8 cellular contexts compared by ENCODE assay signal in the genomic region with DNA sequence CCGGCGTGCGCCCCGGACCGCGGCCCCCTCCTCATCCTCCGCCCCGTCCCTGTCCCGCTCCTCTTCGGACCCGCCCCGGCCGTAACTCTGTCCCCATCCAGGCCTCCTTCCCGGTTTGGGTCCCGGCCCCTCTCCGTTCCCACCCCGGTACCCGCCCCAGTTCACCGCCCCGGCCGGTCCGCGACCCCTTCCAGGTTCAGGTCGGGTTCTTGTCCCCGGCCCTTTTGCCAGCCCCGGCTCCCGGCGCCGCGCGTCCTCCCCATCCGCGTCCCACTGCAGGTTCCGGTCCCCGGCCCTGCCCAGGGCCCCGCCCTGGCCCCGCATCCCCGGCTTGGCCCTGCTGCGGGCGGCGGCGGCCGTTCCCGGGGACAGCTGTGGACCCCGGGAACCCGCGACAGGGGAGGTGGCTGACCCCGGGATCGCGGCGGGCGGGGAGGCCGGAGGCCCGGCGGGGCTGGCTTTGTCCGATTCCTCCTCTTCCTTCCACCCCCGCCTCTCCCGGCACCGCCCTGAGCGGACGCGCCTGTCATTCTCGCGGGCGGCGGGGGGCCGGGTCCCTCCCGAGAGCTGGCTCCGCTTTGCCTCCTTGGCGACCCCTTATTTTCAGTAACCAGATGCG. TPM values are rescaled to one million over a fixed set of nuclear protein-coding genes. Genes with fewer than 3 reads are reported as not detected.
A peak's percentile ranks its signal among the peaks of the same experiment; 100 is the strongest.
DNase-seq lines count a peak whose midpoint lies in the region; ATAC-seq and TF ChIP-seq lines count a peak whose summit lies in the region.

No MANE protein-coding gene starts in this region.

- no peaks in the 10 kb centered on the region for H3K27me3 ChIP-seq in BLaER1 treated with 17β-estradiol and CSF1 and Interleukin-3, amounts not matched to agents 10 nM and 100 nM
- H3K27me3 ChIP-seq in HL-60 (ENCODE audit: insufficient read depth, poor library complexity, severe bottlenecking) (no peaks in the 10 kb centered on the region), mesenchymal stem cell (ENCODE audit: control insufficient read depth in 1 of 2, insufficient read depth in 1 of 2, low read length in 2 of 2) (no peaks in the 10 kb centered on the region)

- peak overlapping the region; percentile 96 to 99 for H3K4ac ChIP-seq in mesenchymal stem cell (ENCODE audit: low read depth in 1 of 2, low read length in 2 of 2)

- peak overlapping the region; percentile 99 for H4K91ac ChIP-seq in mesenchymal stem cell (ENCODE audit: low read length)

- peaks cover 54 to 81% (median 68%) of the 10 kb centered on the region in 10 experiments for H3K4me1 ChIP-seq in BLaER1 treated with 17β-estradiol and CSF1 and Interleukin-3, amounts not matched to agents 10 nM and 100 nM
- H3K4me1 ChIP-seq in mesenchymal stem cell (ENCODE audit: control insufficient read depth, insufficient read depth, low read depth, low read length): peaks cover 27% of the 10 kb centered on the region

- peak overlapping the region; percentile 72 for H2AFZ ChIP-seq in mesenchymal stem cell (ENCODE audit: low read depth, low read length)

- peak overlapping the region; percentile 63 for H2BK5ac ChIP-seq in mesenchymal stem cell (ENCODE audit: low read depth, low read length, poor library complexity, severe bottlenecking)

- no peaks in the 10 kb centered on the region for H3K9me3 ChIP-seq in BLaER1 treated with 17β-estradiol and CSF1 and Interleukin-3, amounts not matched to agents 10 nM and 100 nM (replicated peaks in 1 of 11)
- no peaks in the 10 kb centered on the region for H3K9me3 ChIP-seq in mesenchymal stem cell (ENCODE audit: control insufficient read depth, low read length)

- H3K14ac ChIP-seq in mesenchymal stem cell (ENCODE audit: low read length in 2 of 2): peak overlapping the region in 1 of 2 experiments; percentile 99

- H3K27ac Mint-ChIP-seq in stimulated activated naive B cell treated with anti-CD40 and anti-IgM and Interleukin-4, amounts not matched to agents 10 μg/mL and 1 μg/mL and 100 μg/mL, for 72 hours: peak overlapping the region; percentile 86

- H3K9me3 Mint-ChIP-seq in stimulated activated naive B cell treated with anti-CD40 and anti-IgM and Interleukin-4, amounts not matched to agents 10 μg/mL and 1 μg/mL and 100 μg/mL, for 72 hours: no peaks in the 10 kb centered on the region

- 1% methylated on average over 63 of the region's 71 CpGs for WGBS in mesenchymal stem cell

- H3K79me1 ChIP-seq in mesenchymal stem cell (replicated peaks; ENCODE audit: low read length, poor library complexity, severe bottlenecking): no peaks in the 10 kb centered on the region

- H3K4me3 ChIP-seq in BLaER1 treated with 17β-estradiol and CSF1 and Interleukin-3, amounts not matched to agents 10 nM and 100 nM: peak overlapping the region; percentile 86 to 99 (median 98)
- H3K4me3 ChIP-seq in HL-60 (replicated peaks; ENCODE audit: insufficient read depth, low read length) (peak overlapping the region; percentile 98), mesenchymal stem cell (ENCODE audit: insufficient read depth in 1 of 2, low read depth in 1 of 2, low read length in 2 of 2) (peak overlapping the region; percentile 92 to 99)

- peaks cover 49 to 68% (median 51%) of the 10 kb centered on the region in 11 experiments for H4K20me1 ChIP-seq in BLaER1 treated with 17β-estradiol and CSF1 and Interleukin-3, amounts not matched to agents 10 nM and 100 nM

- H3K4me2 ChIP-seq in BLaER1 treated with 17β-estradiol and CSF1 and Interleukin-3, amounts not matched to agents 10 nM and 100 nM: peak overlapping the region; percentile 79 to 99 (median 96)
- peak overlapping the region; percentile 36 for H3K4me2 ChIP-seq in mesenchymal stem cell (ENCODE audit: low read length, poor library complexity, severe bottlenecking)

- H3K9ac ChIP-seq in BLaER1 treated with 17β-estradiol and CSF1 and Interleukin-3, amounts not matched to agents 10 nM and 100 nM: peak overlapping the region; percentile 90 to 98 (median 96)
- peak overlapping the region; percentile 98 for H3K9ac ChIP-seq in mesenchymal stem cell (ENCODE audit: low read length)

- peak overlapping the region in 1 of 2 experiments; percentile 74 for H2BK12ac ChIP-seq in mesenchymal stem cell (ENCODE audit: low read length in 2 of 2)

- DNase-seq in GM19240 (ENCODE audit: insufficient read length, low spot score) (peak; percentile 38), HL-60 (ENCODE audit: low read depth in 1 of 2, low spot score in 1 of 2) (peak in 1 of 2 experiments; percentile 21), mesenchymal stem cell (peak; percentile 24)
- peak in 3 of 4 experiments; percentile 21 to 41 (median 31) for DNase-seq in activated CD4-positive, CD25-positive, alpha-beta regulatory T cell (lab: John Stamatoyannopoulos, UW)
- DNase-seq in effector CD4-positive, alpha-beta T cell: peak; percentile 26
- peak; percentile 35 for DNase-seq in stimulated activated naive B cell treated with anti-CD40 and anti-IgM and Interleukin-4, amounts not matched to agents 10 μg/mL and 1 μg/mL and 100 μg/mL, for 72 hours

- H3K27ac ChIP-seq in BLaER1 treated with 17β-estradiol and CSF1 and Interleukin-3, amounts not matched to agents 10 nM and 100 nM: peak overlapping the region; percentile 89 to 98 (median 95)
- H3K27ac ChIP-seq in HL-60 (replicated peaks): peak overlapping the region; percentile 83
- H3K27ac ChIP-seq in mesenchymal stem cell (ENCODE audit: low read length, poor library complexity, severe bottlenecking): peak overlapping the region; percentile 16

- no peak overlapping the region for H2AK5ac ChIP-seq in mesenchymal stem cell (ENCODE audit: low read length, severe bottlenecking)

- H3K36me3 Mint-ChIP-seq in stimulated activated naive B cell treated with anti-CD40 and anti-IgM and Interleukin-4, amounts not matched to agents 10 μg/mL and 1 μg/mL and 100 μg/mL, for 72 hours: peaks cover 0 to 10% of the 10 kb centered on the region in 2 donors

- peak overlapping the region; percentile 88 for H4K8ac ChIP-seq in mesenchymal stem cell (ENCODE audit: low read length)

- peak overlapping the region; percentile 78 for H2BK120ac ChIP-seq in mesenchymal stem cell (ENCODE audit: low read depth, low read length)

- peak overlapping the region; percentile 90 to 98 for H3K23ac ChIP-seq in mesenchymal stem cell (ENCODE audit: low read length in 2 of 2)

- peak overlapping the region; percentile 96 to 98 for H3K18ac ChIP-seq in mesenchymal stem cell (ENCODE audit: low read depth in 1 of 2, low read length in 2 of 2)

- no peaks in the 10 kb centered on the region for H3K27me3 Mint-ChIP-seq in stimulated activated naive B cell treated with anti-CD40 and anti-IgM and Interleukin-4, amounts not matched to agents 10 μg/mL and 1 μg/mL and 100 μg/mL, for 72 hours

- peak; percentile 49 to 57 for ATAC-seq in stimulated activated naive B cell treated with anti-CD40 and anti-IgM and Interleukin-4, amounts not matched to agents 10 μg/mL and 1 μg/mL and 100 μg/mL, for 72 hours (replicated peaks)
- no peak for ATAC-seq in GM19467 (IDR thresholded peaks at IDR 0.05; ENCODE audit: unreplicated experiment)

- peaks cover 40 to 57% of the 10 kb centered on the region in 2 donors for H3K4me1 Mint-ChIP-seq in stimulated activated naive B cell treated with anti-CD40 and anti-IgM and Interleukin-4, amounts not matched to agents 10 μg/mL and 1 μg/mL and 100 μg/mL, for 72 hours

- peak overlapping the region; percentile 86 to 94 for H3K4me3 Mint-ChIP-seq in stimulated activated naive B cell treated with anti-CD40 and anti-IgM and Interleukin-4, amounts not matched to agents 10 μg/mL and 1 μg/mL and 100 μg/mL, for 72 hours

- peaks cover 8 to 39% (median 27%) of the 10 kb centered on the region in 11 experiments; a peak in 21 of 22 replicates for H3K36me3 ChIP-seq in BLaER1 treated with 17β-estradiol and CSF1 and Interleukin-3, amounts not matched to agents 10 nM and 100 nM
- peaks cover 9 to 16% of the 10 kb centered on the region in 2 experiments for H3K36me3 ChIP-seq in mesenchymal stem cell (ENCODE audit: control insufficient read depth in 1 of 2, insufficient read depth in 2 of 2, low read depth in 1 of 2, low read length in 2 of 2)

- no peak for TF ChIP-seq CTCF in HL-60 (IDR thresholded peaks at IDR 0.05; ENCODE audit: insufficient read depth, low read length)

- peak overlapping the region; percentile 97 for H2BK15ac ChIP-seq in mesenchymal stem cell (ENCODE audit: low read depth, poor library complexity, severe bottlenecking)

RNA-seq across cellular contexts. Expression of a gene that starts 0.6 kb away (rescaled TPM):
- polyA plus RNA-seq in mesenchymal stem cell (2013, experiment 1 of 2): 83.2 TPM
- polyA plus RNA-seq in mesenchymal stem cell (2013, experiment 2 of 2): 80.5 TPM

Comparison
In these comparisons a context has a peak if more than half of its experiments do, and no peak if none do; other contexts are left out.
1. H3K27ac ChIP-seq: peak in every context shown above with its lines; median percentile 95 in BLaER1 treated with 17β-estradiol and CSF1 and Interleukin-3, amounts not matched to agents 10 nM and 100 nM; 83 in HL-60; 16 in mesenchymal stem cell.